Comparison of ENCODE assay signal across 30 cellular contexts in the genomic region with DNA sequence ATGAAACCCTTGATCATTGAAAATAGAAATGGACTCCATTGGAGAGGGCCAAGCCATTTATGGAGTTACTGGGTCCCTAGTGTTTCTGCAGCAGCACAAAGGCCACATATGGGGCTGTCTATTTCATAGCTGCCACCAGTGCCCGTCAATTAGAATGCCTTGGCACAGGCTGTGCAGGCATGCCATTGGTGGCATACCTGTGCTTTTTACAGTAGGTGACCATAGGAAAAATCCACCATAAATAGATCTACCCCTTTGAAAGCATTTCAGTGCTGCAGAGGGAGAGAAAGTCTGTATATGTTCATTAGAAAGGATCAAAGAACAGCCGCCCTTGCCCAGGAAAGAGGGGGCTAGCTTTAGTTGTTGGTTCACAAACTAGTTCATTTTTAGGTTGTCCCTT. TPM values are rescaled to one million over a fixed set of nuclear protein-coding genes. Genes with fewer than 3 reads are reported as not detected.
DNase-seq lines count a peak whose midpoint lies in the region; ATAC-seq and TF ChIP-seq lines count a peak whose summit lies in the region.
"Had no signal": no experiment of that assay in that cellular context is flagged by ENCODE, and none has a peak within 500 bp of the region (broad histone marks: within the 10 kb centered on the region; RNA-seq: fewer than 3 reads in every experiment).

No MANE protein-coding gene starts in this region.

- no peaks in the 10 kb centered on the region for H3K27me3 ChIP-seq in hepatocyte
- H3K27me3 ChIP-seq: spleen, thyroid gland had no signal

- peak overlapping the region; percentile 54 for H3K4me2 ChIP-seq in hepatocyte

- peak; percentile 37 for DNase-seq in DMS53 treated with DMSO at 0.1 percent for 48 hours (lab: John Stamatoyannopoulos, UW; ENCODE audit: unreplicated experiment)
- DNase-seq in hepatocyte (ENCODE audit: low spot score): no peak
- DNase-seq in progenitor cell of endocrine pancreas (ENCODE audit: low spot score, unreplicated experiment): no peak
- DNase-seq in cerebellar nuclear complex (lab: John Stamatoyannopoulos, UW): no peak
- no peak for DNase-seq in NCI-H1417 treated with DMSO at 0.1 percent for 48 hours (lab: John Stamatoyannopoulos, UW)
- no peak for DNase-seq in NCI-H1694 treated with DMSO at 0.1 percent for 48 hours (lab: John Stamatoyannopoulos, UW)
- DNase-seq: activated effector memory CD4-positive, alpha-beta T cell treated with anti-CD3 and anti-CD28 coated beads, Interleukin-2, amount 50 U/mL, for 16 hours; activated naive CD8-positive, alpha-beta T cell treated with anti-CD3 and anti-CD28 coated beads, Interleukin-2, amount 10 ng/mL, durations not matched to agents 7 days and 5 days; activated T-cell treated with anti-CD3 and anti-CD28 coated beads, Interleukin-2, amount 50 U/mL, for 24 hours; aorta; CD8-positive, alpha-beta T cell; DMS153; erythroblast; HCEC 1CT; NCI-H146; NCI-H2171 treated with DMSO at 0.1 percent for 48 hours; spleen; stimulated activated CD4-positive, alpha-beta T cell treated with anti-CD3 and anti-CD28 coated beads, Interleukin-2, amount 100 ng/mL, for 24 hours; thyroid gland had no signal

- H3K27ac ChIP-seq in 22Rv1: peak overlapping the region; percentile 92
- H3K27ac ChIP-seq in hepatocyte: peak overlapping the region; percentile 73
- H3K27ac ChIP-seq: cardiac muscle cell, RWPE1, spleen, thyroid gland had no signal

- no peaks in the 10 kb centered on the region for H4K20me1 ChIP-seq in hepatocyte (ENCODE audit: insufficient read depth, poor library complexity, severe bottlenecking)

- H3K36me3 ChIP-seq in hepatocyte (replicated peaks; ENCODE audit: insufficient read depth, low read depth): no peaks in the 10 kb centered on the region
- H3K36me3 ChIP-seq: cardiac muscle cell, spleen, thyroid gland had no signal

- no peak overlapping the region for H3K4me3 ChIP-seq in hepatocyte
- H3K4me3 ChIP-seq: cardiac muscle cell, spleen, thyroid gland had no signal

- no peaks in the 10 kb centered on the region for H3K9me3 ChIP-seq in hepatocyte (ENCODE audit: low read depth)
- H3K9me3 ChIP-seq: spleen, thyroid gland had no signal

- no peaks in the 10 kb centered on the region for H3K79me2 ChIP-seq in hepatocyte

- H3K4me1 Mint-ChIP-seq in progenitor cell of endocrine pancreas (ENCODE audit: low read depth): peaks cover 30% of the 10 kb centered on the region
- H3K4me1 Mint-ChIP-seq: activated naive CD8-positive, alpha-beta T cell treated with anti-CD3 and anti-CD28 coated beads, Interleukin-2, amount 10 ng/mL, durations not matched to agents 7 days and 5 days; nephron had no signal

- H3K9me2 ChIP-seq in hepatocyte (replicated peaks; ENCODE audit: insufficient read depth): no peaks in the 10 kb centered on the region

- peak overlapping the region; percentile 88 for H3K27ac Mint-ChIP-seq in progenitor cell of endocrine pancreas
- H3K27ac Mint-ChIP-seq: activated naive CD8-positive, alpha-beta T cell treated with anti-CD3 and anti-CD28 coated beads, Interleukin-2, amount 10 ng/mL, durations not matched to agents 7 days and 5 days; activated T-cell treated with anti-CD3 and anti-CD28 coated beads, Interleukin-2, amount 50 U/mL, for 24 hours; CD8-positive, alpha-beta T cell; dendritic cell treated with granulocyte-macrophage colony-stimulating factor and Interleukin-4, amounts not matched to agents 40 ng/mL and 50 ng/mL, for 4 days; nephron; stimulated activated naive CD8-positive, alpha-beta T cell treated with anti-CD3 and anti-CD28 coated beads, Interleukin-15, Interleukin-2, amounts not matched to agents 100 ng/mL and 50 ng/mL, for 24 hours had no signal

- no peak for TF ChIP-seq CTCF in 22Rv1 (IDR thresholded peaks at IDR 0.05)
- no peak for TF ChIP-seq CTCF in hepatocyte (IDR thresholded peaks at IDR 0.05; ENCODE audit: poor library complexity)
- TF ChIP-seq CTCF in progenitor cell of endocrine pancreas (IDR thresholded peaks at IDR 0.05; ENCODE audit: unreplicated experiment): no peak

- H3K27me3 Mint-ChIP-seq in progenitor cell of endocrine pancreas: no peaks in the 10 kb centered on the region
- H3K27me3 Mint-ChIP-seq: dendritic cell treated with granulocyte-macrophage colony-stimulating factor and Interleukin-4, amounts not matched to agents 40 ng/mL and 50 ng/mL, for 4 days; stimulated activated naive CD8-positive, alpha-beta T cell treated with anti-CD3 and anti-CD28 coated beads, Interleukin-15, Interleukin-2, amounts not matched to agents 100 ng/mL and 50 ng/mL, for 24 hours had no signal

- H3K4me1 ChIP-seq in hepatocyte (ENCODE audit: insufficient read depth): peaks cover 28% of the 10 kb centered on the region
- H3K4me1 ChIP-seq: spleen, thyroid gland had no signal

- ATAC-seq in GM21825 (IDR thresholded peaks at IDR 0.05; ENCODE audit: unreplicated experiment): no peak
- ATAC-seq: CD8-positive, alpha-beta T cell had no signal

- no peak overlapping the region for H2AFZ ChIP-seq in hepatocyte

- H3K36me3 Mint-ChIP-seq in progenitor cell of endocrine pancreas (ENCODE audit: insufficient read depth): no peaks in the 10 kb centered on the region
- H3K36me3 Mint-ChIP-seq: activated naive CD8-positive, alpha-beta T cell treated with anti-CD3 and anti-CD28 coated beads, Interleukin-2, amount 10 ng/mL, durations not matched to agents 7 days and 5 days; CD8-positive, alpha-beta T cell had no signal

- H3K4me3 Mint-ChIP-seq in progenitor cell of endocrine pancreas (ENCODE audit: low read depth): peak overlapping the region; percentile 41
- H3K4me3 Mint-ChIP-seq: activated naive CD8-positive, alpha-beta T cell treated with anti-CD3 and anti-CD28 coated beads, Interleukin-2, amount 10 ng/mL, durations not matched to agents 7 days and 5 days; activated T-cell treated with anti-CD3 and anti-CD28 coated beads, Interleukin-2, amount 50 U/mL, for 24 hours; CD8-positive, alpha-beta T cell; dendritic cell treated with granulocyte-macrophage colony-stimulating factor and Interleukin-4, amounts not matched to agents 40 ng/mL and 50 ng/mL, for 4 days; nephron; stimulated activated naive CD8-positive, alpha-beta T cell treated with anti-CD3 and anti-CD28 coated beads, Interleukin-15, Interleukin-2, amounts not matched to agents 100 ng/mL and 50 ng/mL, for 24 hours had no signal

- WGBS in hepatocyte (ENCODE audit: low lambda C conversion rate, missing lambda C conversion rate): 45% methylated on average over 2 of the region's 2 CpGs

- H3K9me3 Mint-ChIP-seq in progenitor cell of endocrine pancreas (ENCODE audit: low read depth): no peaks in the 10 kb centered on the region
- H3K9me3 Mint-ChIP-seq: activated naive CD8-positive, alpha-beta T cell treated with anti-CD3 and anti-CD28 coated beads, Interleukin-2, amount 10 ng/mL, durations not matched to agents 7 days and 5 days; activated T-cell treated with anti-CD3 and anti-CD28 coated beads, Interleukin-2, amount 50 U/mL, for 24 hours; CD8-positive, alpha-beta T cell; dendritic cell treated with granulocyte-macrophage colony-stimulating factor and Interleukin-4, amounts not matched to agents 40 ng/mL and 50 ng/mL, for 4 days; nephron; stimulated activated naive CD8-positive, alpha-beta T cell treated with anti-CD3 and anti-CD28 coated beads, Interleukin-15, Interleukin-2, amounts not matched to agents 100 ng/mL and 50 ng/mL, for 24 hours had no signal

RNA-seq across cellular contexts. Expression of a gene that starts 13.1 kb away (rescaled TPM):
- total RNA-seq in hepatocyte: 3.2 and 3.4 TPM in 2 replicates
- polyA plus RNA-seq in hepatocyte: 1.1 and 1.7 TPM in 2 replicates
- total RNA-seq in progenitor cell of endocrine pancreas: 0.16 TPM in 1 of 2 replicates, not detected in the other
- total RNA-seq: activated naive CD8-positive, alpha-beta T cell treated with anti-CD3 and anti-CD28 coated beads, Interleukin-2, amount 10 ng/mL, durations not matched to agents 7 days and 5 days; aorta; cardiac muscle cell; CD8-positive, alpha-beta T cell; LHCN-M2; osteocyte; SK-MEL-5; T-helper 1 cell treated with Interleukin-12 subunit alpha and Interleukin-12 subunit beta and Interleukin-4 antibody, amounts not matched to agents 30 ng/mL and 1 ng/mL, for 36 hours had no signal
- polyA plus RNA-seq: cardiac muscle cell had no signal
